8 cellular contexts compared by ENCODE assay signal in the genomic region with DNA sequence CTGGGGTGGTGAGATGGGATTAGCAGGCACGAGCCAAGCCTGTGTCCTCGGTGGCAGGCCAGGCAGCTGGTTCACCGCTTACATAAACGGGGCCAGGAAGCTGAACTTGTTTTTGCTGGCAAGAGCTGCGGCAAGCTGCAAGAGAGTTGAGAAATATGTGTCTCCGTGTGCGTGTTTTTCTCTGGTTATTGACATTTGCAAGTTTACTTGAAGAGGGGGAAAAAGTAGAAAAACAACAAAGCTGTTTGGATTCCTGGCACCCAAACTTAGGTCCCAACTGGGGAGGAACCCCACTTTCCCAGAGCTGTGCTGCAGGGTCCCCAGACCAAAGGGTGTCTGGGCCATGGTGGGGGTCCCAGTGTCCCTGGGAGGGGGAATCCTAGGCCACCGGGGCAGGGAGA. TPM values are rescaled to one million over a fixed set of nuclear protein-coding genes. Genes with fewer than 3 reads are reported as not detected.
DNase-seq lines count a peak whose midpoint lies in the region; ATAC-seq and TF ChIP-seq lines count a peak whose summit lies in the region.

No MANE protein-coding gene starts in this region.

- DNase-seq in stimulated activated naive CD8-positive, alpha-beta T cell treated with anti-CD3 and anti-CD28 coated beads, Interleukin-15, Interleukin-2, amounts not matched to agents 100 U/mL and 50 U/mL, for 24 hours: no peak
- DNase-seq in activated T-helper 1 cell treated with Interleukin-2 at 50 U/mL for 16 hours (ENCODE audit: low read depth) (peak; percentile 37), fibroblast of the conjunctiva (ENCODE audit: low read depth) (peak; percentile 86), osteocyte (ENCODE audit: extremely low spot score, unreplicated experiment) (peak; percentile 90)

- H3K27me3 Mint-ChIP-seq in stimulated activated naive CD8-positive, alpha-beta T cell treated with anti-CD3 and anti-CD28 coated beads, Interleukin-15, Interleukin-2, amounts not matched to agents 100 ng/mL and 50 ng/mL, for 24 hours: no peaks in the 10 kb centered on the region
- no peaks in the 10 kb centered on the region for H3K27me3 Mint-ChIP-seq in osteocyte (ENCODE audit: unreplicated experiment)

- ATAC-seq in stimulated activated naive CD8-positive, alpha-beta T cell treated with anti-CD3 and anti-CD28 coated beads, Interleukin-15, Interleukin-2, amounts not matched to agents 100 U/mL and 50 U/mL, for 24 hours: no peak
- ATAC-seq in GM21528 (IDR thresholded peaks at IDR 0.05; ENCODE audit: low FRiP score, unreplicated experiment): no peak
- ATAC-seq in HG03095 (IDR thresholded peaks at IDR 0.05; ENCODE audit: unreplicated experiment): no peak
- no peak for ATAC-seq in HG03097 (IDR thresholded peaks at IDR 0.05; ENCODE audit: low FRiP score, unreplicated experiment)

- peak overlapping the region; percentile 87 for H3K27ac Mint-ChIP-seq in stimulated activated naive CD8-positive, alpha-beta T cell treated with anti-CD3 and anti-CD28 coated beads, Interleukin-15, Interleukin-2, amounts not matched to agents 100 ng/mL and 50 ng/mL, for 24 hours
- peak overlapping the region; percentile 92 for H3K27ac Mint-ChIP-seq in osteocyte (ENCODE audit: unreplicated experiment)

- H3K36me3 Mint-ChIP-seq in stimulated activated naive CD8-positive, alpha-beta T cell treated with anti-CD3 and anti-CD28 coated beads, Interleukin-15, Interleukin-2, amounts not matched to agents 100 ng/mL and 50 ng/mL, for 24 hours (ENCODE audit: low read depth): no peaks in the 10 kb centered on the region
- H3K36me3 Mint-ChIP-seq in osteocyte (ENCODE audit: unreplicated experiment): peaks cover 5% of the 10 kb centered on the region

- H3K4me3 Mint-ChIP-seq in stimulated activated naive CD8-positive, alpha-beta T cell treated with anti-CD3 and anti-CD28 coated beads, Interleukin-15, Interleukin-2, amounts not matched to agents 100 ng/mL and 50 ng/mL, for 24 hours: peak overlapping the region; percentile 64
- peak overlapping the region; percentile 27 for H3K4me3 Mint-ChIP-seq in osteocyte (ENCODE audit: unreplicated experiment)

- H3K4me1 Mint-ChIP-seq in stimulated activated naive CD8-positive, alpha-beta T cell treated with anti-CD3 and anti-CD28 coated beads, Interleukin-15, Interleukin-2, amounts not matched to agents 100 ng/mL and 50 ng/mL, for 24 hours (ENCODE audit: low read depth): peaks cover 64% of the 10 kb centered on the region
- H3K4me1 Mint-ChIP-seq in osteocyte (ENCODE audit: unreplicated experiment): peaks cover 65% of the 10 kb centered on the region

- H3K9me3 Mint-ChIP-seq in stimulated activated naive CD8-positive, alpha-beta T cell treated with anti-CD3 and anti-CD28 coated beads, Interleukin-15, Interleukin-2, amounts not matched to agents 100 ng/mL and 50 ng/mL, for 24 hours: no peaks in the 10 kb centered on the region
- H3K9me3 Mint-ChIP-seq in osteocyte (ENCODE audit: unreplicated experiment): no peaks in the 10 kb centered on the region

- no peak for TF ChIP-seq CTCF in osteocyte (IDR thresholded peaks at IDR 0.05)

RNA-seq across cellular contexts. Expression of a gene that starts 14.5 kb away (rescaled TPM):
- 10.4 and 12.4 TPM in 2 replicates for total RNA-seq in osteocyte
